In the genomic region with DNA sequence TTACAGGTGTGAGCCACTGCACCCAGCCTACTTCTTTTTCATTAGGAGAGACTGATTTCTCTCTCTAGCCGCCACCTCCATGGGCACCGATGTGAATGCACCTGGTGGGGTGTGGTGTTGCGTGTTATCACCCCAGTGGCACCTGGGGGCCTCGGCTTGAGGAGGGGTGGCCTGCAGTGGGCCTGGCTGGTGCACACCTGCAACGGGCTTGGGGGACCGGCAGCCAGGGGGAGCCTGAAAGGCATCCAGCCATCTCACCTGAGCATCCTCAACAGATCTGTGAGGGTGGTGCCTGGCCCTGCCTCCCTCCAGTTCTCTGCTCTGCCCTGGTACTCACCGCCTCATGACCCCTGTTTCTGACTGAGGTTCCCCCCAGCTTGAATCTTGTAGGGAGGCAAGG, we compare ENCODE assay signal across 28 cellular contexts.
"Had no signal": no experiment of that assay in that cellular context is flagged by ENCODE, and none has a peak within 500 bp of the region (broad histone marks: within the 10 kb centered on the region; RNA-seq: fewer than 3 reads in every experiment).

No MANE protein-coding gene starts in this region.

- H3K9me3 ChIP-seq: ascending aorta, breast epithelium, esophagus muscularis mucosa, gastrocnemius medialis, heart left ventricle had no signal

- DNase-seq: activated CD4-positive, alpha-beta memory T cell treated with anti-CD3 and anti-CD28 coated beads, Interleukin-2, amount 10 ng/mL, durations not matched to agents 7 days and 5 days; activated CD4-positive, alpha-beta T cell treated with anti-CD3 and anti-CD28 coated beads for 1 hour; activated CD4-positive, alpha-beta T cell treated with anti-CD3 and anti-CD28 coated beads for 4 hours; activated CD4-positive, alpha-beta T cell treated with anti-CD3 and anti-CD28 coated beads, Interleukin-2, amount 10 ng/mL, durations not matched to agents 7 days and 5 days; activated CD4-positive, alpha-beta T cell treated with anti-CD3 and anti-CD28 coated beads, Interleukin-2, amount 50 U/mL, for 4 hours; activated CD8-positive, alpha-beta memory T cell treated with anti-CD3 and anti-CD28 coated beads, Interleukin-2, amount 50 U/mL, for 48 hours; activated gamma-delta T cell; activated naive CD4-positive, alpha-beta T cell; activated naive CD4-positive, alpha-beta T cell treated with anti-CD3 and anti-CD28 coated beads, Interleukin-2, amount 10 ng/mL, durations not matched to agents 7 days and 5 days; activated naive CD8-positive, alpha-beta T cell treated with anti-CD3 and anti-CD28 coated beads, Interleukin-2, amount 10 ng/mL, durations not matched to agents 7 days and 5 days; activated T-cell treated with anti-CD3 and anti-CD28 coated beads for 4 hours; activated T-cell treated with anti-CD3 and anti-CD28 coated beads, Interleukin-2, amount 50 U/mL, for 24 hours; activated T-cell treated with anti-CD3 and anti-CD28 coated beads, Interleukin-2, amount 50 U/mL, for 72 hours; dorsolateral prefrontal cortex; effector memory CD4-positive, alpha-beta T cell; endodermal cell; foreskin keratinocyte; gastrocnemius medialis; glutamatergic neuron; T-helper 2 cell had no signal

- H3K4me3 ChIP-seq: ascending aorta, breast epithelium, cardiac muscle cell, coronary artery, dorsolateral prefrontal cortex, esophagus muscularis mucosa, gastrocnemius medialis, heart left ventricle had no signal

- H3K27ac ChIP-seq: ascending aorta, breast epithelium, cardiac muscle cell, coronary artery, dorsolateral prefrontal cortex, esophagus muscularis mucosa, foreskin keratinocyte, gastrocnemius medialis, heart left ventricle had no signal

- H3K27me3 ChIP-seq: ascending aorta, breast epithelium, cardiac muscle cell, foreskin keratinocyte, gastrocnemius medialis had no signal

- ATAC-seq: activated naive CD4-positive, alpha-beta T cell treated with anti-CD3 and anti-CD28 coated beads, Interleukin-2, amount 50 U/mL, for 72 hours; activated T-cell treated with anti-CD3 and anti-CD28 coated beads, Interleukin-2, amount 50 U/mL, for 72 hours; foreskin keratinocyte; gastrocnemius medialis; heart left ventricle; WTC11 had no signal

- H3K36me3 ChIP-seq: ascending aorta, breast epithelium, cardiac muscle cell, esophagus muscularis mucosa, gastrocnemius medialis, heart left ventricle had no signal

- H3K4me1 ChIP-seq: ascending aorta, breast epithelium, esophagus muscularis mucosa, foreskin keratinocyte, gastrocnemius medialis, heart left ventricle had no signal
